8 cellular contexts compared by ENCODE assay signal in genomic region chr1:198157847-198158765, GRCh38. TPM values are rescaled to one million over a fixed set of nuclear protein-coding genes. Genes with fewer than 3 reads are reported as not detected.
DNase-seq lines count a peak whose midpoint lies in the region; ATAC-seq lines count a peak whose summit lies in the region.

No MANE protein-coding gene starts in this region.

- ATAC-seq in activated T-cell treated with anti-CD3 and anti-CD28 coated beads, Interleukin-2, amount 50 U/mL, for 72 hours (replicated peaks in 1 of 2), result peak in 1 of 2 donors; percentile 14
- no peak for ATAC-seq in stimulated activated naive CD8-positive, alpha-beta T cell treated with anti-CD3 and anti-CD28 coated beads, Interleukin-15, Interleukin-2, amounts not matched to agents 100 U/mL and 50 U/mL, for 24 hours
- ATAC-seq in HG02642 (IDR thresholded peaks at IDR 0.05; ENCODE audit: poor library complexity, unreplicated experiment) (no peak), HG03097 (IDR thresholded peaks at IDR 0.05; ENCODE audit: low FRiP score, unreplicated experiment) (no peak)

- H3K36me3 Mint-ChIP-seq in activated T-cell treated with anti-CD3 and anti-CD28 coated beads, Interleukin-2, amount 50 U/mL, for 72 hours (ENCODE audit: insufficient read depth in 2 of 2), result peaks cover 3 to 4% of the 10 kb centered on the region in 2 donors
- no peaks in the 10 kb centered on the region for H3K36me3 Mint-ChIP-seq in immature natural killer cell

- H3K4me1 Mint-ChIP-seq in activated T-cell treated with anti-CD3 and anti-CD28 coated beads, Interleukin-2, amount 50 U/mL, for 72 hours (ENCODE audit: low read depth), result peaks cover 46% of the 10 kb centered on the region
- H3K4me1 Mint-ChIP-seq in immature natural killer cell, result peaks cover 47 to 66% of the 10 kb centered on the region in 2 donors

- no peak for DNase-seq in activated T-cell treated with anti-CD3 and anti-CD28 coated beads, Interleukin-2, amount 50 U/mL, for 72 hours
- no peak for DNase-seq in activated T-cell treated with anti-CD3 and anti-CD28 coated beads, Interleukin-2, amount 50 U/mL, for 1 hour
- DNase-seq in NCI-H1694 (lab: John Stamatoyannopoulos, UW) (peak; percentile 12), immature natural killer cell (peak in 2 of 3 donors; percentile 46 to 48)
- peak; percentile 38 for DNase-seq in stimulated activated naive CD8-positive, alpha-beta T cell treated with anti-CD3 and anti-CD28 coated beads, Interleukin-15, Interleukin-2, amounts not matched to agents 100 U/mL and 50 U/mL, for 24 hours

- no peaks in the 10 kb centered on the region for H3K27me3 Mint-ChIP-seq in activated T-cell treated with anti-CD3 and anti-CD28 coated beads, Interleukin-2, amount 50 U/mL, for 72 hours (ENCODE audit: low read depth)
- H3K27me3 Mint-ChIP-seq in immature natural killer cell (ENCODE audit: low read depth in 3 of 3), result peaks cover 0 to 15% (median 9%) of the 10 kb centered on the region in 3 donors

- H3K4me3 Mint-ChIP-seq in activated T-cell treated with anti-CD3 and anti-CD28 coated beads, Interleukin-2, amount 50 U/mL, for 72 hours, result peak overlapping the region; percentile 94 to 100
- H3K4me3 Mint-ChIP-seq in immature natural killer cell, result peak overlapping the region; percentile 98 to 100 (median 99)

- peak overlapping the region; percentile 85 for H3K27ac ChIP-seq in angular gyrus (ENCODE audit: low read depth, low read length)

- no peaks in the 10 kb centered on the region for H3K9me3 Mint-ChIP-seq in activated T-cell treated with anti-CD3 and anti-CD28 coated beads, Interleukin-2, amount 50 U/mL, for 72 hours
- no peaks in the 10 kb centered on the region for H3K9me3 Mint-ChIP-seq in immature natural killer cell

- H3K27ac Mint-ChIP-seq in activated T-cell treated with anti-CD3 and anti-CD28 coated beads, Interleukin-2, amount 50 U/mL, for 72 hours, result peak overlapping the region; percentile 96
- peak overlapping the region; percentile 95 to 100 (median 99) for H3K27ac Mint-ChIP-seq in immature natural killer cell

RNA-seq across cellular contexts. Expression of gene NEK7, which starts 1.3 kb away (rescaled TPM):
- total RNA-seq in activated T-cell treated with anti-CD3 and anti-CD28 coated beads, Interleukin-2, amount 50 U/mL, for 72 hours, result 10 to 100 TPM; 55.9 to 64.9 TPM
- polyA plus RNA-seq in immature natural killer cell, result 10 to 100 TPM; 42.7 to 47.4 (median 47.3) TPM

Comparison
In these comparisons a context has a peak if more than half of its experiments do, and no peak if none do; other contexts are left out.
1. DNase-seq: peak in NCI-H1694 (single experiment), immature natural killer cell (2 of 3) and stimulated activated naive CD8-positive, alpha-beta T cell treated with anti-CD3 and anti-CD28 coated beads, Interleukin-15, Interleukin-2, amounts not matched to agents 100 U/mL and 50 U/mL, for 24 hours (single experiment); none in activated T-cell treated with anti-CD3 and anti-CD28 coated beads, Interleukin-2, amount 50 U/mL, for 72 hours (0 of 2) and activated T-cell treated with anti-CD3 and anti-CD28 coated beads, Interleukin-2, amount 50 U/mL, for 1 hour (single experiment).